Comparison of ENCODE assay signal across 1 cellular context in genomic region chr14:71650187-71650586, GRCh38.
TF ChIP-seq lines count a peak whose summit lies in the region.

No MANE protein-coding gene starts in this region.

TF ChIP-seq in SK-N-SH treated with all-trans-retinoic acid at 6 μM for 48 hours, 23 proteins besides CTCF, POLR2A, EP300 and RAD21 (continued from another document):
- TF ChIP-seq CREB5 (CRISPR knock-in tag; IDR thresholded peaks at IDR 0.05; ENCODE audit: low read depth), result no peak
- no peak for TF ChIP-seq ZFP3 (CRISPR knock-in tag; IDR thresholded peaks at IDR 0.05)
